ENCODE assay signal across 12 cellular contexts in genomic region chr2:85524567-85524923, GRCh38. TPM values are rescaled to one million over a fixed set of nuclear protein-coding genes. Genes with fewer than 3 reads are reported as not detected.
DNase-seq lines count a peak whose midpoint lies in the region; ATAC-seq, FAIRE-seq and TF ChIP-seq lines count a peak whose summit lies in the region.
"Had no signal": no experiment of that assay in that cellular context is flagged by ENCODE, and none has a peak within 500 bp of the region (broad histone marks: within the 10 kb centered on the region; RNA-seq: fewer than 3 reads in every experiment).

No MANE protein-coding gene starts in this region.

- POLR2A ChIA-PET in K562 (lab: Yijun Ruan, JAX), result interaction anchor here (0.6 to 4.2 kb wide), 11 partner anchors 9 to 197 kb away, joined by 3 to 96 read pairs (median 5); partner anchors contain the start of genes C2orf68, MAT2A and TGOLN2

- no peaks in the 10 kb centered on the region for H3K27me3 ChIP-seq in K562 (ENCODE audit: control insufficient read depth in 2 of 2, insufficient read depth in 2 of 2, low read length in 2 of 2)
- H3K27me3 ChIP-seq in upper lobe of right lung, result no peaks in the 10 kb centered on the region

- H3K4me1 ChIP-seq in K562 (replicated peaks in 1 of 2; ENCODE audit: control insufficient read depth in 2 of 2, insufficient read depth in 2 of 2, low read length in 2 of 2) (peaks cover 26 to 27% of the 10 kb centered on the region in 2 experiments), mucosa of descending colon (ENCODE audit: low read depth) (peaks cover 22% of the 10 kb centered on the region), upper lobe of right lung (peaks cover 8% of the 10 kb centered on the region)

- H3K36me3 ChIP-seq in K562 (ENCODE audit: control insufficient read depth, insufficient read depth, low read length) (no peaks in the 10 kb centered on the region), mucosa of descending colon (ENCODE audit: low read depth) (no peaks in the 10 kb centered on the region), upper lobe of right lung (no peaks in the 10 kb centered on the region)

- CTCF ChIA-PET in K562 (lab: Yijun Ruan, JAX; ENCODE audit: low intra/inter-chr PET ratio), result no interaction called here

- H3K4me3 ChIP-seq in K562 (no peak overlapping the region), mucosa of descending colon (no peak overlapping the region), upper lobe of right lung (no peak overlapping the region)

- no peaks in the 10 kb centered on the region for H4K20me1 ChIP-seq in K562 (replicated peaks; ENCODE audit: control insufficient read depth, insufficient read depth, low read length)

- BruUV-seq in K562 (replicated peaks; lab: Mats Ljungman, UMichigan), result no TSS peak

- H2AFZ ChIP-seq in K562 (ENCODE audit: low read depth, low read length), result peak overlapping the region; percentile 95

- H3K4me3 Mint-ChIP-seq in activated T-cell treated with anti-CD3 and anti-CD28 coated beads, Interleukin-2, amount 50 U/mL, for 72 hours, result no peak overlapping the region
- H3K4me3 Mint-ChIP-seq: activated CD4-positive, alpha-beta memory T cell treated with anti-CD3 and anti-CD28 coated beads for 36 hours had no signal

- H3K27ac ChIP-seq in K562 (ENCODE audit: extremely low read depth, low read depth, low read length), result peak overlapping the region; percentile 65
- H3K27ac ChIP-seq in upper lobe of right lung, result no peak overlapping the region

- DNase-seq in DMS 273 (lab: John Stamatoyannopoulos, UW; ENCODE audit: unreplicated experiment), result peak; percentile 31
- DNase-seq in DMS 273 treated with DMSO at 0.1 percent for 48 hours (lab: John Stamatoyannopoulos, UW), result no peak
- DNase-seq in K562 (ENCODE audit: extremely low read depth in 1 of 4, low spot score in 3 of 4), result peak in 3 of 4 experiments; percentile 20 to 72 (median 54)
- DNase-seq in mucosa of descending colon, result no peak
- DNase-seq in upper lobe of right lung, result no peak
- no peak for DNase-seq in activated T-cell treated with anti-CD3 and anti-CD28 coated beads, Interleukin-2, amount 50 U/mL, for 72 hours
- DNase-seq in NCI-H2107 treated with DMSO at 0.1 percent for 48 hours (lab: John Stamatoyannopoulos, UW; ENCODE audit: unreplicated experiment), result no peak
- no peak for DNase-seq in NCI-H1930 (lab: John Stamatoyannopoulos, UW)
- DNase-seq: 8988T; activated CD4-positive, alpha-beta memory T cell treated with anti-CD3 and anti-CD28 coated beads for 36 hours; cortex of kidney; NCI-H2081 had no signal

- no peaks in the 10 kb centered on the region for H3K9me1 ChIP-seq in K562 (ENCODE audit: control insufficient read depth, insufficient read depth, low read length)

- TF ChIP-seq POLR2A in K562 (conservative IDR thresholded peaks at IDR 0.05), result no peak

- no peaks in the 10 kb centered on the region for H3K9me3 ChIP-seq in K562 (replicated peaks; ENCODE audit: control insufficient read depth, insufficient read depth, low read depth, low read length)
- H3K9me3 ChIP-seq in mucosa of descending colon, result no peaks in the 10 kb centered on the region
- H3K9me3 ChIP-seq in upper lobe of right lung, result no peaks in the 10 kb centered on the region

- H3K79me2 ChIP-seq in K562 (ENCODE audit: control insufficient read depth, insufficient read depth, low read length), result no peaks in the 10 kb centered on the region

- intact Hi-C loops in K562 (cut with micrococcal nuclease), result no loop called here
- intact Hi-C loops in mucosa of descending colon (cut with DNase I, micrococcal nuclease), result no loop called here
- intact Hi-C loops in upper lobe of right lung (cut with DNase I), result no loop called here

- peaks cover 12% of the 10 kb centered on the region for H3K27me3 Mint-ChIP-seq in activated T-cell treated with anti-CD3 and anti-CD28 coated beads, Interleukin-2, amount 50 U/mL, for 72 hours (ENCODE audit: low read depth)

- TF ChIP-seq RAD21 in K562 (CRISPR knock-in tag; conservative IDR thresholded peaks at IDR 0.05 in 1 of 2, IDR thresholded peaks at IDR 0.05 in 1 of 2), result no peak

- peak; percentile 65 for FAIRE-seq in K562 (lab: Jason Lieb, UNC)

- H3K9ac ChIP-seq in K562 (ENCODE audit: insufficient read depth in 1 of 2, low read depth in 2 of 2, low read length in 2 of 2), result peak overlapping the region; percentile 49 to 76

- 0% methylated on average over 4 of the region's 4 CpGs for WGBS in K562 (ENCODE audit: insufficient coverage, low coverage, missing lambda C conversion rate)

- in situ Hi-C loops in K562 (cut with MboI), result no loop called here

- no peak overlapping the region for H3K27ac Mint-ChIP-seq in activated T-cell treated with anti-CD3 and anti-CD28 coated beads, Interleukin-2, amount 50 U/mL, for 72 hours
- H3K27ac Mint-ChIP-seq: activated CD4-positive, alpha-beta memory T cell treated with anti-CD3 and anti-CD28 coated beads for 36 hours had no signal

- peaks cover 5% of the 10 kb centered on the region for H3K4me1 Mint-ChIP-seq in activated T-cell treated with anti-CD3 and anti-CD28 coated beads, Interleukin-2, amount 50 U/mL, for 72 hours (ENCODE audit: low read depth)

- H3K9me3 Mint-ChIP-seq in activated T-cell treated with anti-CD3 and anti-CD28 coated beads, Interleukin-2, amount 50 U/mL, for 72 hours, result no peaks in the 10 kb centered on the region
- H3K9me3 Mint-ChIP-seq: activated CD4-positive, alpha-beta memory T cell treated with anti-CD3 and anti-CD28 coated beads for 36 hours had no signal

- TF ChIP-seq CTCF in K562 (IDR thresholded peaks at IDR 0.05 in 2 of 3, conservative IDR thresholded peaks at IDR 0.05 in 1 of 3; ENCODE audit: insufficient read depth in 2 of 3, low read depth in 1 of 3, low read length in 3 of 3) (no peak), mucosa of descending colon (IDR thresholded peaks at IDR 0.05) (no peak), upper lobe of right lung (IDR thresholded peaks at IDR 0.05) (no peak)

- ATAC-seq in K562 (peak; percentile 93), mucosa of descending colon (peak; percentile 18), upper lobe of right lung (peak; percentile 59)
- ATAC-seq in activated T-cell treated with anti-CD3 and anti-CD28 coated beads, Interleukin-2, amount 50 U/mL, for 72 hours (replicated peaks in 1 of 2), result no peak

- no peaks in the 10 kb centered on the region for H3K36me3 Mint-ChIP-seq in activated T-cell treated with anti-CD3 and anti-CD28 coated beads, Interleukin-2, amount 50 U/mL, for 72 hours (ENCODE audit: insufficient read depth in 2 of 2)
- H3K36me3 Mint-ChIP-seq: activated CD4-positive, alpha-beta memory T cell treated with anti-CD3 and anti-CD28 coated beads for 36 hours had no signal

- TF ChIP-seq EP300 in K562 (IDR thresholded peaks at IDR 0.05; ENCODE audit: low read length), result no peak

- H3K4me2 ChIP-seq in K562 (ENCODE audit: insufficient read depth, low read length), result peak overlapping the region; percentile 44

RNA-seq across cellular contexts. Expression of gene MAT2A, which starts 14.4 kb away (rescaled TPM):
- 2,702 and 3,157 TPM in 2 replicates for total RNA-seq in K562 (2011; cell fraction: chromatin; rRNA removed; ENCODE audit: low replicate concordance)
- total RNA-seq in K562 (2011; cell fraction: nucleolus; rRNA removed), result 1,250 and 1,264 TPM in 2 replicates
- total RNA-seq in K562 (2011; cell fraction: nucleoplasm; rRNA removed), result 2,042 and 2,843 TPM in 2 replicates
- total RNA-seq in K562 (2014; rRNA removed) (176 and 192 TPM in 2 replicates), K562 (2014; rRNA removed; fragmentation: Illumina TruSeq; extraction: Trizol) (236 and 242 TPM in 2 replicates), K562 (2015; rRNA removed; fragmentation: Illumina TruSeq; extraction: Trizol) (215 and 240 TPM in 2 replicates), K562 (2021) (376 and 394 TPM in 2 replicates), mucosa of descending colon (100 to 1,000 TPM; 156 to 229 (median 167) TPM), upper lobe of right lung (212 TPM)
- polyA plus RNA-seq in K562 (2011; rRNA removed) (606 and 1,027 TPM in 2 replicates), K562 (2014; fragmentation: Illumina TruSeq; extraction: Trizol) (324 and 385 TPM in 2 replicates), K562 (2014; fragmentation: Nextera tagmentation; extraction: Ambion mirVana) (100 to 1,000 TPM; 130 to 197 TPM), K562 (2014; rRNA removed) (582 and 610 TPM in 2 replicates)
- 192 and 285 TPM in 2 replicates for polyA plus RNA-seq in K562 (2011; cell fraction: cytosol; rRNA removed)
- 3,295 and 5,994 TPM in 2 replicates for polyA plus RNA-seq in K562 (2011; cell fraction: nucleus; rRNA removed)
- polyA plus RNA-seq in K562 (2012), result 368 and 393 TPM in 2 replicates
- 369 and 549 TPM in 2 replicates for polyA minus RNA-seq in K562 (2011; rRNA and poly(A)+ RNA removed)
- 138 and 165 TPM in 2 replicates for polyA minus RNA-seq in K562 (2011; cell fraction: cytosol; rRNA and poly(A)+ RNA removed)
- polyA minus RNA-seq in K562 (2011; cell fraction: nucleus; rRNA and poly(A)+ RNA removed), result 1,130 and 1,570 TPM in 2 replicates
- total RNA-seq in activated T-cell treated with anti-CD3 and anti-CD28 coated beads, Interleukin-2, amount 50 U/mL, for 72 hours, result 100 to 1,000 TPM; 253 to 255 TPM

RNA-seq across cellular contexts. Expression of gene GGCX, which starts 36.7 kb away (rescaled TPM):
- total RNA-seq in K562 (2011; cell fraction: chromatin; rRNA removed; ENCODE audit: low replicate concordance), result 126 and 226 TPM in 2 replicates
- total RNA-seq in K562 (2011; cell fraction: nucleolus; rRNA removed), result 103 and 119 TPM in 2 replicates
- total RNA-seq in K562 (2011; cell fraction: nucleoplasm; rRNA removed), result 111 and 121 TPM in 2 replicates
- total RNA-seq in K562 (2014; rRNA removed) (14.4 and 18.5 TPM in 2 replicates), K562 (2014; rRNA removed; fragmentation: Illumina TruSeq; extraction: Trizol) (23.9 and 24.2 TPM in 2 replicates), K562 (2015; rRNA removed; fragmentation: Illumina TruSeq; extraction: Trizol) (19.7 and 21.2 TPM in 2 replicates), K562 (2021) (28.1 and 28.4 TPM in 2 replicates), mucosa of descending colon (10 to 100 TPM; 26.4 to 39.1 (median 31.7) TPM), upper lobe of right lung (73.2 TPM)
- polyA plus RNA-seq in K562 (2011; rRNA removed) (12.5 and 29.2 TPM in 2 replicates), K562 (2014; fragmentation: Illumina TruSeq; extraction: Trizol) (22.7 and 23.4 TPM in 2 replicates), K562 (2014; fragmentation: Nextera tagmentation; extraction: Ambion mirVana) (10 to 100 TPM; 46.7 to 47.1 TPM), K562 (2014; rRNA removed) (29.6 and 31.0 TPM in 2 replicates)
- polyA plus RNA-seq in K562 (2011; cell fraction: cytosol; rRNA removed), result 19.3 and 37.3 TPM in 2 replicates
- 22.9 and 43.4 TPM in 2 replicates for polyA plus RNA-seq in K562 (2011; cell fraction: nucleus; rRNA removed)
- polyA plus RNA-seq in K562 (2012), result 24.5 and 30.1 TPM in 2 replicates
- 21.2 and 39.3 TPM in 2 replicates for polyA minus RNA-seq in K562 (2011; rRNA and poly(A)+ RNA removed)
- 6.9 and 15.1 TPM in 2 replicates for polyA minus RNA-seq in K562 (2011; cell fraction: cytosol; rRNA and poly(A)+ RNA removed)
- polyA minus RNA-seq in K562 (2011; cell fraction: nucleus; rRNA and poly(A)+ RNA removed), result 31.7 and 35.3 TPM in 2 replicates
- total RNA-seq in activated T-cell treated with anti-CD3 and anti-CD28 coated beads, Interleukin-2, amount 50 U/mL, for 72 hours, result 10 to 100 TPM; 17.8 to 20.3 TPM

RNA-seq across cellular contexts. Expression of gene VAMP8, which starts 52.8 kb away (rescaled TPM):
- 24.0 and 36.3 TPM in 2 replicates for total RNA-seq in K562 (2011; cell fraction: chromatin; rRNA removed; ENCODE audit: low replicate concordance)
- 32.9 and 36.7 TPM in 2 replicates for total RNA-seq in K562 (2011; cell fraction: nucleolus; rRNA removed)
- total RNA-seq in K562 (2011; cell fraction: nucleoplasm; rRNA removed), result 35.9 and 47.3 TPM in 2 replicates
- total RNA-seq in K562 (2014; rRNA removed), result 146 and 183 TPM in 2 replicates
- 107 and 129 TPM in 2 replicates for total RNA-seq in K562 (2014; rRNA removed; fragmentation: Illumina TruSeq; extraction: Trizol)
- 96.4 and 109 TPM in 2 replicates for total RNA-seq in K562 (2015; rRNA removed; fragmentation: Illumina TruSeq; extraction: Trizol)
- total RNA-seq in K562 (2021), result 140 and 149 TPM in 2 replicates
- polyA plus RNA-seq in K562 (2011; rRNA removed), result 184 and 340 TPM in 2 replicates
- polyA plus RNA-seq in K562 (2011; cell fraction: cytosol; rRNA removed), result 266 and 268 TPM in 2 replicates
- polyA plus RNA-seq in K562 (2011; cell fraction: nucleus; rRNA removed), result 98.3 and 102 TPM in 2 replicates
- 193 and 225 TPM in 2 replicates for polyA plus RNA-seq in K562 (2012)
- polyA plus RNA-seq in K562 (2014; fragmentation: Illumina TruSeq; extraction: Trizol), result 301 and 302 TPM in 2 replicates
- 100 to 1,000 TPM; 566 to 571 TPM for polyA plus RNA-seq in K562 (2014; fragmentation: Nextera tagmentation; extraction: Ambion mirVana)
- 248 and 255 TPM in 2 replicates for polyA plus RNA-seq in K562 (2014; rRNA removed)
- polyA minus RNA-seq in K562 (2011; rRNA and poly(A)+ RNA removed), result 89.7 and 134 TPM in 2 replicates
- polyA minus RNA-seq in K562 (2011; cell fraction: cytosol; rRNA and poly(A)+ RNA removed), result 26.2 and 47.2 TPM in 2 replicates
- 16.0 and 18.9 TPM in 2 replicates for polyA minus RNA-seq in K562 (2011; cell fraction: nucleus; rRNA and poly(A)+ RNA removed)
- total RNA-seq in mucosa of descending colon, result 100 to 1,000 TPM; 125 to 312 (median 254) TPM
- 235 TPM for total RNA-seq in upper lobe of right lung
- total RNA-seq in activated T-cell treated with anti-CD3 and anti-CD28 coated beads, Interleukin-2, amount 50 U/mL, for 72 hours, result 10 to 100 TPM; 85.0 to 89.5 TPM

RNA-seq across cellular contexts. Expression of gene VAMP5, which starts 59.7 kb away (rescaled TPM):
- 0.74 and 3.7 TPM in 2 replicates for total RNA-seq in K562 (2011; cell fraction: chromatin; rRNA removed; ENCODE audit: low replicate concordance)
- 2.6 and 4.3 TPM in 2 replicates for total RNA-seq in K562 (2011; cell fraction: nucleolus; rRNA removed)
- total RNA-seq in K562 (2011; cell fraction: nucleoplasm; rRNA removed), result 1.8 and 2.7 TPM in 2 replicates
- total RNA-seq in K562 (2014; rRNA removed) (0.41 and 0.59 TPM in 2 replicates), K562 (2014; rRNA removed; fragmentation: Illumina TruSeq; extraction: Trizol) (not detected in 2 replicates), K562 (2015; rRNA removed; fragmentation: Illumina TruSeq; extraction: Trizol) (not detected in 2 replicates), K562 (2021) (0.85 and 1.1 TPM in 2 replicates), mucosa of descending colon (10 to 100 TPM; 10.8 to 39.3 (median 28.3) TPM), upper lobe of right lung (84.8 TPM)
- polyA plus RNA-seq in K562 (2011; rRNA removed) (1.5 and 1.9 TPM in 2 replicates), K562 (2014; fragmentation: Illumina TruSeq; extraction: Trizol) (0.39 and 0.54 TPM in 2 replicates), K562 (2014; fragmentation: Nextera tagmentation; extraction: Ambion mirVana) (1 to 10 TPM; 1.5 to 1.9 TPM), K562 (2014; rRNA removed) (0.34 and 1.5 TPM in 2 replicates)
- 2.1 and 2.8 TPM in 2 replicates for polyA plus RNA-seq in K562 (2011; cell fraction: cytosol; rRNA removed)
- 4.2 and 6.3 TPM in 2 replicates for polyA plus RNA-seq in K562 (2011; cell fraction: nucleus; rRNA removed)
- 0.68 and 4.7 TPM in 2 replicates for polyA plus RNA-seq in K562 (2012)
- 1.3 and 2.5 TPM in 2 replicates for polyA minus RNA-seq in K562 (2011; rRNA and poly(A)+ RNA removed)
- not detected in 2 replicates for polyA minus RNA-seq in K562 (2011; cell fraction: cytosol; rRNA and poly(A)+ RNA removed)
- polyA minus RNA-seq in K562 (2011; cell fraction: nucleus; rRNA and poly(A)+ RNA removed), result 0.54 and 0.78 TPM in 2 replicates
- 10 to 100 TPM; 73.3 to 78.9 TPM for total RNA-seq in activated T-cell treated with anti-CD3 and anti-CD28 coated beads, Interleukin-2, amount 50 U/mL, for 72 hours

Comparison
In these comparisons a context has a peak if more than half of its experiments do, and no peak if none do; other contexts are left out.
1. DNase-seq: peak in DMS 273 (single experiment) and K562 (3 of 4); none in DMS 273 treated with DMSO at 0.1 percent for 48 hours (single experiment), mucosa of descending colon (0 of 3), upper lobe of right lung (single experiment), activated T-cell treated with anti-CD3 and anti-CD28 coated beads, Interleukin-2, amount 50 U/mL, for 72 hours (0 of 2), NCI-H2107 treated with DMSO at 0.1 percent for 48 hours (single experiment) and NCI-H1930 (0 of 2).
2. ATAC-seq: peak in K562 (single experiment), mucosa of descending colon (single experiment) and upper lobe of right lung (single experiment); none in activated T-cell treated with anti-CD3 and anti-CD28 coated beads, Interleukin-2, amount 50 U/mL, for 72 hours (0 of 2).